Comparison of ENCODE assay signal across 12 cellular contexts in genomic region chr12:76422878-76423438, GRCh38.
A peak's percentile ranks its signal among the peaks of the same experiment; 100 is the strongest.
DNase-seq lines count a peak whose midpoint lies in the region; ATAC-seq and TF ChIP-seq lines count a peak whose summit lies in the region.
"Had no signal": no experiment of that assay in that cellular context is flagged by ENCODE, and none has a peak within 500 bp of the region (broad histone marks: within the 10 kb centered on the region; RNA-seq: fewer than 3 reads in every experiment).

No MANE protein-coding gene starts in this region.

- in situ Hi-C loops in astrocyte of the spinal cord (cut with HindIII; ENCODE audit: low sequenced_read_pairs) = no loop called here

- H3K4me1 Mint-ChIP-seq in type B pancreatic cell (ENCODE audit: unreplicated experiment) = peaks cover 10% of the 10 kb centered on the region

- H3K9me3 ChIP-seq in iPS-20b (ENCODE audit: insufficient read depth, low read depth, low read length) = peaks cover 21% of the 10 kb centered on the region; the same call in 1 of the 2 replicates

- H3K36me3 ChIP-seq in iPS-20b (ENCODE audit: insufficient read depth, low read depth, low read length) = 0 out of 2 replicates have a peak, but pooled peaks cover 6% of the 10 kb centered on the region

- H3K27ac Mint-ChIP-seq in type B pancreatic cell = peak overlapping the region; percentile 57
- H3K27ac Mint-ChIP-seq: activated naive CD8-positive, alpha-beta T cell treated with anti-CD3 and anti-CD28 coated beads, Interleukin-2, amount 10 ng/mL, durations not matched to agents 7 days and 5 days had no signal

- TF ChIP-seq POLR2A in lower leg skin (IDR thresholded peaks at IDR 0.05) = no peak

- H3K27me3 ChIP-seq in iPS-20b (ENCODE audit: insufficient read depth, low read length) = no peaks in the 10 kb centered on the region

- intact Hi-C loops in lower leg skin (cut with DNase I; ENCODE audit: low total_unique reads) = no loop called here

- TF ChIP-seq CTCF in astrocyte of the spinal cord (IDR thresholded peaks at IDR 0.05; ENCODE audit: low read depth, low read length) (no peak), type B pancreatic cell (conservative IDR thresholded peaks at IDR 0.05) (no peak), lower leg skin (IDR thresholded peaks at IDR 0.05) (no peak)

- peaks cover 5% of the 10 kb centered on the region for H3K4me1 ChIP-seq in iPS-20b (ENCODE audit: insufficient read depth, low read length)
- H3K4me1 ChIP-seq: A549 had no signal

- ATAC-seq in HG02678 (IDR thresholded peaks at IDR 0.05; ENCODE audit: unreplicated experiment) = no peak
- ATAC-seq in GM19395 (IDR thresholded peaks at IDR 0.05; ENCODE audit: unreplicated experiment) = no peak
- ATAC-seq: A549 had no signal

- 37 to 46% methylated on average over 5 of the region's 5 CpGs for WGBS in lower leg skin, 2 donors

- 0 out of 2 replicates have a peak overlapping the region, but pooled peaks have one; percentile 20 for H3K9ac ChIP-seq in iPS-20b (ENCODE audit: low read depth, low read length)

- no peaks in the 10 kb centered on the region for H3K27me3 Mint-ChIP-seq in type B pancreatic cell
- H3K27me3 Mint-ChIP-seq: activated naive CD8-positive, alpha-beta T cell treated with anti-CD3 and anti-CD28 coated beads, Interleukin-2, amount 10 ng/mL, durations not matched to agents 7 days and 5 days had no signal

- H3K4me3 ChIP-seq in astrocyte of the spinal cord (ENCODE audit: low read depth, low read length) (peak overlapping the region; percentile 40), iPS-20b (ENCODE audit: low read length) (no peak overlapping the region), lower leg skin (ENCODE audit: low read depth, poor library complexity, severe bottlenecking) (no peak overlapping the region)
- H3K4me3 ChIP-seq: A549 had no signal

- H3K4me3 Mint-ChIP-seq in type B pancreatic cell = peak overlapping the region; percentile 30
- H3K4me3 Mint-ChIP-seq: activated naive CD8-positive, alpha-beta T cell treated with anti-CD3 and anti-CD28 coated beads, Interleukin-2, amount 10 ng/mL, durations not matched to agents 7 days and 5 days had no signal

- peaks cover 7% of the 10 kb centered on the region for H3K36me3 Mint-ChIP-seq in type B pancreatic cell

- peak; percentile 3 for DNase-seq in DMS 273 (lab: John Stamatoyannopoulos, UW; ENCODE audit: unreplicated experiment)
- no peak for DNase-seq in DMS 273 treated with DMSO at 0.1 percent for 48 hours (lab: John Stamatoyannopoulos, UW)
- peak; percentile 69 for DNase-seq in astrocyte of the spinal cord (ENCODE audit: low read depth, low spot score)
- no peak for DNase-seq in type B pancreatic cell (ENCODE audit: extremely low spot score, unreplicated experiment)
- no peak for DNase-seq in lower leg skin (ENCODE audit: low spot score in 2 of 2)
- DNase-seq: activated naive CD8-positive, alpha-beta T cell treated with anti-CD3 and anti-CD28 coated beads, Interleukin-2, amount 10 ng/mL, durations not matched to agents 7 days and 5 days; SHP77; stimulated activated CD4-positive, alpha-beta T cell treated with anti-CD3 and anti-CD28 coated beads, Interleukin-4, amount 100 ng/mL, for 24 hours had no signal

- H3K27ac ChIP-seq in iPS-20b (ENCODE audit: low read length) = no peak overlapping the region
- H3K27ac ChIP-seq: A549 had no signal

- peaks cover 10% of the 10 kb centered on the region for H3K9me3 Mint-ChIP-seq in type B pancreatic cell

Comparison
In these comparisons a context has a peak if more than half of its experiments do, and no peak if none do; other contexts are left out.
1. DNase-seq: peak in DMS 273 (single experiment) and astrocyte of the spinal cord (single experiment); none in DMS 273 treated with DMSO at 0.1 percent for 48 hours (single experiment), type B pancreatic cell (single experiment) and lower leg skin (0 of 2).